Comparison of ENCODE assay signal across 13 cellular contexts in the genomic region with DNA sequence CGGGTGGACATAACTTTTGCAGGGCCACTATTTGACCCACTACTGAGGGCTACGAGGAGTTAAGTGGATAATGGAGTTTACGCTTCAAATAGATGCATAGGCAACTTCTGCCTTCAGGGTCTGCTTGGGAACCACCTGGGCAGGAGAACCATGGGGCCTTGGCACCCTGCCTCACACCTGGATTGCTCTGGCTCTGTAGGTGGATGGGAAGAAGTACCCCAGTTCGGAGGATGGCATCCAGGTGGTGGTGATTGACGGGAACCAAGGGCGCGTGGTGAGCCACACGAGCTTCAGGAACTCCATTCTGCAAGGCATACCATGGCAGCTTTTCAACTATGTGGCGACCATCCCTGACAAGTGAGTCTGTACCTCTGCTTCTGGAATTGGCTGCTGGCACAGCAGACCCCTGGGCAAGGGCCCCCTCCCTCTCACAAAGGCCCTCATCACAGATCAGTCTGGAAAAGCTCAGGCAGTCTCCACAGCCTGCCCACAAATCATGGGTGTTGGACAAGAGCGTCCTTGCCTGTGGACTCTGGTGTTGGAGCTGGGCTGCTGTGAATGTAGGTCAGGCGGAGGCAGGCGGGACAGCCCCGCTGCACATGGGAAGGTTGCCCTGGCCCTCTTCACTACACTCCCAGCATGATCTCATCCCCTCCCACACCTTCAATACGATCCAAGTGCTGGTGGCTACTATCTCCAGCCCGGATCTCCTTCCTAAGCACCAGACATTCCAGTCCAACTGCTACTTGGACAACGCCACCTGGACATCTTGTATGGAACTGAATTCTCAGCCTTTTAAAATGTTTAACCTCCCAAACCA. TPM values are rescaled to one million over a fixed set of nuclear protein-coding genes. Genes with fewer than 3 reads are reported as not detected.
DNase-seq lines count a peak whose midpoint lies in the region; ATAC-seq, FAIRE-seq and TF ChIP-seq lines count a peak whose summit lies in the region.
"Had no signal": no experiment of that assay in that cellular context is flagged by ENCODE, and none has a peak within 500 bp of the region (broad histone marks: within the 10 kb centered on the region; RNA-seq: fewer than 3 reads in every experiment).

No MANE protein-coding gene starts in this region.

- 97% methylated on average over 16 of the region's 16 CpGs; no CpG with 5 or more reads in 1 of the 2 experiments for WGBS in H1 (ENCODE audit: extremely low coverage in 1 of 2, insufficient coverage in 1 of 2, insufficient read length in 1 of 2, insufficient replicate concordance in 2 of 2, low coverage in 1 of 2, low lambda C conversion rate in 2 of 2, missing lambda C conversion rate in 1 of 2), 2 experiments

- H3K23me2 ChIP-seq in H1 (ENCODE audit: low read depth, low read length) = no peaks in the 10 kb centered on the region

- peak overlapping the region; percentile 29; the same call in 1 of the 2 replicates for H4K8ac ChIP-seq in H1 (ENCODE audit: extremely low read depth, insufficient read depth, low read length)

- H3K14ac ChIP-seq in H1 (ENCODE audit: insufficient read length) = no peak overlapping the region

- no peak overlapping the region for H4K91ac ChIP-seq in H1 (replicated peaks; ENCODE audit: insufficient read length, low read length)

- POLR2A ChIA-PET in H1 (lab: Charles Lee; ENCODE audit: partially characterized antibody) = no interaction called here

- no peak for ATAC-seq in HG02852 (IDR thresholded peaks at IDR 0.05; ENCODE audit: unreplicated experiment)
- ATAC-seq: GM12878; stimulated activated naive CD8-positive, alpha-beta T cell treated with anti-CD3 and anti-CD28 coated beads, Interleukin-15, amount 100 ng/mL, for 72 hours had no signal

- no peak overlapping the region for H3K23ac ChIP-seq in H1 (ENCODE audit: insufficient read length)

- TF ChIP-seq POLR2A in H1 (IDR thresholded peaks at IDR 0.05; ENCODE audit: control extremely low read depth in 1 of 2, low read depth in 2 of 2, low read length in 2 of 2) = no peak

- H3K4me3 ChIP-seq in LNCaP clone FGC (ENCODE audit: low read depth, low read length) (no peak overlapping the region), H1 (ENCODE audit: extremely low read depth in 1 of 4, insufficient read depth in 2 of 4, low read depth in 3 of 4, low read length in 4 of 4) (no peak overlapping the region), BE2C (ENCODE audit: low read depth, low read length) (no peak overlapping the region)
- H3K4me3 ChIP-seq: GM12878, lung, neural progenitor cell had no signal

- peaks cover 0 to 3% of the 10 kb centered on the region in 2 experiments for H4K20me1 ChIP-seq in H1 (replicated peaks in 1 of 2; ENCODE audit: control insufficient read depth in 1 of 2, insufficient read depth in 2 of 2, low read length in 2 of 2)

- H2BK12ac ChIP-seq in H1 (ENCODE audit: low read depth, low read length) = no peak overlapping the region

- no peaks in the 10 kb centered on the region for H3K27me3 ChIP-seq in H1 (replicated peaks in 1 of 4; ENCODE audit: control insufficient read depth in 3 of 4, extremely low read depth in 1 of 4, insufficient read depth in 3 of 4, low read length in 3 of 4)
- no peaks in the 10 kb centered on the region for H3K27me3 ChIP-seq in BE2C
- H3K27me3 ChIP-seq: neural progenitor cell had no signal

- no peak for TF ChIP-seq EP300 in H1 (IDR thresholded peaks at IDR 0.05; ENCODE audit: borderline replicate concordance in 1 of 2, low read depth in 2 of 2, low read length in 2 of 2)

- H2BK5ac ChIP-seq in H1 (ENCODE audit: low read depth, low read length) = no peak overlapping the region

- TF ChIP-seq RAD21 in H1 (IDR thresholded peaks at IDR 0.05 in 1 of 2, conservative IDR thresholded peaks at IDR 0.05 in 1 of 2; ENCODE audit: low read depth in 2 of 2, low read length in 2 of 2) = no peak

- H2BK20ac ChIP-seq in H1 (ENCODE audit: low read length) = no peak overlapping the region

- no peak overlapping the region for H3K4me2 ChIP-seq in H1 (ENCODE audit: insufficient read depth in 1 of 2, low read depth in 2 of 2, low read length in 2 of 2)
- H3K4me2 ChIP-seq: neural progenitor cell had no signal

- H3K79me2 ChIP-seq in H1 (ENCODE audit: control insufficient read depth in 1 of 2, insufficient read depth in 2 of 2, low read length in 2 of 2) = no peaks in the 10 kb centered on the region

- DNase-seq in LNCaP clone FGC (ENCODE audit: low read depth) (peak; percentile 92), H1 (ENCODE audit: low read depth in 1 of 2, low spot score in 2 of 2) (no peak), mucosa of gallbladder (ENCODE audit: low spot score) (peak; percentile 20), superior temporal gyrus (ENCODE audit: extremely low spot score) (peak; percentile 32), BE2C (no peak), NCI-H2196 treated with DMSO at 0.1 percent for 48 hours (lab: John Stamatoyannopoulos, UW; ENCODE audit: unreplicated experiment) (no peak)
- DNase-seq: activated gamma-delta T cell treated with Interleukin-2 at 50 U/mL for 16 hours; NCI-H1436 treated with DMSO at 0.1 percent for 48 hours; stimulated activated naive CD8-positive, alpha-beta T cell treated with anti-CD3 and anti-CD28 coated beads, Interleukin-15, amount 100 ng/mL, for 72 hours had no signal

- no peak overlapping the region for H3K18ac ChIP-seq in H1 (ENCODE audit: extremely low read depth, low read length)

- no peak overlapping the region for H3K56ac ChIP-seq in H1 (replicated peaks; ENCODE audit: insufficient read length, low read depth, low read length)

- no peak overlapping the region for H3K4ac ChIP-seq in H1 (replicated peaks; ENCODE audit: insufficient read length, low read depth, low read length)

- H2BK15ac ChIP-seq in H1 (ENCODE audit: low read length) = no peak overlapping the region

- TF ChIP-seq CTCF in LNCaP clone FGC (IDR thresholded peaks at IDR 0.05; ENCODE audit: control insufficient read depth, extremely low read depth, insufficient read depth) (0 out of 2 replicates have a peak, but pooled peaks have one; percentile 15), H1 (IDR thresholded peaks at IDR 0.05; ENCODE audit: control extremely low read depth in 1 of 3, insufficient read depth in 1 of 3, low read depth in 1 of 3, low read length in 3 of 3) (no peak), BE2C (IDR thresholded peaks at IDR 0.05; ENCODE audit: low read depth, low read length) (no peak)

- no peak for FAIRE-seq in H1 (lab: Jason Lieb, UNC)
- FAIRE-seq: GM12878 had no signal

- no peak overlapping the region for H2AK5ac ChIP-seq in H1 (ENCODE audit: low read depth, low read length)

- H3K79me1 ChIP-seq in H1 (ENCODE audit: low read depth, low read length) = no peaks in the 10 kb centered on the region

- H2AFZ ChIP-seq in H1 (ENCODE audit: low read length) = no peak overlapping the region
- H2AFZ ChIP-seq: neural progenitor cell had no signal

- H3K4me1 ChIP-seq in H1 (replicated peaks in 1 of 4; ENCODE audit: control insufficient read depth in 3 of 4, insufficient read depth in 4 of 4, low read length in 3 of 4) (no peaks in the 10 kb centered on the region; a peak in 1 of 7 replicates), BE2C (no peaks in the 10 kb centered on the region)
- H3K4me1 ChIP-seq: neural progenitor cell had no signal

- no peak overlapping the region for H4K5ac ChIP-seq in H1 (ENCODE audit: insufficient read length, low read depth, low read length)

- no peak overlapping the region for H3K27ac ChIP-seq in H1 (ENCODE audit: low read depth, low read length)
- H3K27ac ChIP-seq: neural progenitor cell had no signal

- no peak overlapping the region for H3K9ac ChIP-seq in H1 (replicated peaks in 1 of 4; ENCODE audit: extremely low read depth in 1 of 4, low read depth in 3 of 4, low read length in 3 of 4)
- H3K9ac ChIP-seq: neural progenitor cell had no signal

- H3K36me3 ChIP-seq in H1 (ENCODE audit: control insufficient read depth in 2 of 4, insufficient read depth in 4 of 4, low read length in 3 of 4) (peaks cover 2 to 14% (median 8%) of the 10 kb centered on the region in 4 experiments; a peak in 4 of 8 replicates), BE2C (no peaks in the 10 kb centered on the region; the same call in none of the 2 replicates)
- H3K36me3 ChIP-seq: neural progenitor cell had no signal

- H3K9me3 ChIP-seq in H1 (ENCODE audit: insufficient read depth in 2 of 2, low read depth in 1 of 2, low read length in 1 of 2) (no peaks in the 10 kb centered on the region), BE2C (no peaks in the 10 kb centered on the region)

- no peak overlapping the region for H2BK120ac ChIP-seq in H1 (replicated peaks; ENCODE audit: low read depth, low read length)

- CTCF ChIA-PET in H1 (lab: Charles Lee; ENCODE audit: partially characterized antibody) = interaction anchor here (1.7 kb wide), 1 partner anchor 26 kb away, joined by 8 read pairs; no protein-coding TSS in a partner anchor

TF ChIP-seq in H1, 55 proteins besides CTCF, POLR2A, EP300 and RAD21 (continues in another document):
- TF ChIP-seq EZH2 (IDR thresholded peaks at IDR 0.05; ENCODE audit: low read depth, low read length, severe bottlenecking) = no peak
- TF ChIP-seq CTBP2 (IDR thresholded peaks at IDR 0.05; ENCODE audit: borderline replicate concordance, insufficient read depth, insufficient read length, low read length) = no peak

RNA-seq across cellular contexts. Expression of gene MESD, which starts 46.7 kb away (rescaled TPM):
- total RNA-seq in H1 (2021; fragmentation: NEBNext Ultra II Directional; extraction: Animal tissue kit (Norgen Biotek cat#: 25700)) = 28.3 and 30.2 TPM in 2 replicates
- polyA plus RNA-seq in H1 (2011; rRNA removed) = 9.0 and 11.0 TPM in 2 replicates
- 13.8 TPM for polyA plus RNA-seq in H1 (2011; cell fraction: cytosol; rRNA removed)
- 14.7 TPM for polyA plus RNA-seq in H1 (2011; cell fraction: nucleus; rRNA removed)
- 22.3 to 32.0 TPM (median 24.0 TPM) in 4 replicates for polyA plus RNA-seq in H1 (2012, experiment 1 of 2)
- 8.8 TPM for polyA plus RNA-seq in H1 (2012, experiment 2 of 2)
- 36.2 TPM for polyA plus RNA-seq in H1 (2013, experiment 1 of 2)
- polyA plus RNA-seq in H1 (2013, experiment 2 of 2) = 45.6 TPM
- polyA minus RNA-seq in H1 (2011; rRNA and poly(A)+ RNA removed) = 16.4 and 16.6 TPM in 2 replicates
- 14.2 TPM for polyA minus RNA-seq in H1 (2011; cell fraction: cytosol; rRNA and poly(A)+ RNA removed)
- polyA minus RNA-seq in H1 (2011; cell fraction: nucleus; rRNA and poly(A)+ RNA removed) = 33.9 TPM
- 30.7 TPM for total RNA-seq in mucosa of gallbladder
- 50.1 TPM for polyA plus RNA-seq in BE2C (2012; ENCODE audit: insufficient read depth, insufficient read length, low read depth)

RNA-seq across cellular contexts. Expression of gene TLNRD1, which starts 57.8 kb away (rescaled TPM):
- 19.8 and 20.5 TPM in 2 replicates for total RNA-seq in H1 (2021; fragmentation: NEBNext Ultra II Directional; extraction: Animal tissue kit (Norgen Biotek cat#: 25700))
- 12.2 and 15.5 TPM in 2 replicates for polyA plus RNA-seq in H1 (2011; rRNA removed)
- polyA plus RNA-seq in H1 (2011; cell fraction: cytosol; rRNA removed) = 12.0 TPM
- polyA plus RNA-seq in H1 (2011; cell fraction: nucleus; rRNA removed) = 11.5 TPM
- polyA plus RNA-seq in H1 (2012, experiment 1 of 2) = 7.7 to 11.6 TPM (median 11.0 TPM) in 4 replicates
- polyA plus RNA-seq in H1 (2012, experiment 2 of 2) = 10.8 TPM
- 11.0 TPM for polyA plus RNA-seq in H1 (2013, experiment 1 of 2)
- polyA plus RNA-seq in H1 (2013, experiment 2 of 2) = 10.5 TPM
- polyA minus RNA-seq in H1 (2011; rRNA and poly(A)+ RNA removed) = 2.1 and 3.6 TPM in 2 replicates
- polyA minus RNA-seq in H1 (2011; cell fraction: cytosol; rRNA and poly(A)+ RNA removed) = 13.8 TPM
- polyA minus RNA-seq in H1 (2011; cell fraction: nucleus; rRNA and poly(A)+ RNA removed) = 14.3 TPM
- total RNA-seq in mucosa of gallbladder = 26.0 TPM
- 12.3 TPM for polyA plus RNA-seq in BE2C (2012; ENCODE audit: insufficient read depth, insufficient read length, low read depth)

Comparison
In these comparisons a context has a peak if more than half of its experiments do, and no peak if none do; other contexts are left out.
1. DNase-seq: peak in LNCaP clone FGC (single experiment), mucosa of gallbladder (single experiment) and superior temporal gyrus (single experiment); none in H1 (0 of 2), BE2C (single experiment) and NCI-H2196 treated with DMSO at 0.1 percent for 48 hours (single experiment).